In genomic region chr3:141845407-141846049, GRCh38 we compare ENCODE assay signal across 10 cellular contexts. TPM values are rescaled to one million over a fixed set of nuclear protein-coding genes. Genes with fewer than 3 reads are reported as not detected.
DNase-seq lines count a peak whose midpoint lies in the region; ATAC-seq lines count a peak whose summit lies in the region.
"Had no signal": no experiment of that assay in that cellular context is flagged by ENCODE, and none has a peak within 500 bp of the region (broad histone marks: within the 10 kb centered on the region; RNA-seq: fewer than 3 reads in every experiment).

No MANE protein-coding gene starts in this region.

- H3K9me3 ChIP-seq in CD4-positive, CD25-positive, alpha-beta regulatory T cell (ENCODE audit: control insufficient read depth in 2 of 2, low read length in 2 of 2) = no peaks in the 10 kb centered on the region
- no peaks in the 10 kb centered on the region for H3K9me3 ChIP-seq in effector memory CD4-positive, alpha-beta T cell (ENCODE audit: control insufficient read depth, low read length)

- intact Hi-C loops in left colon (cut with DNase I, micrococcal nuclease) (no loop called here), posterior vena cava (cut with DNase I) (no loop called here)

- no peaks in the 10 kb centered on the region for H3K9me3 Mint-ChIP-seq in CD4-positive, CD25-positive, alpha-beta regulatory T cell

- H3K27ac Mint-ChIP-seq in CD4-positive, CD25-positive, alpha-beta regulatory T cell = no peak overlapping the region
- H3K27ac Mint-ChIP-seq: B cell had no signal

- no peak overlapping the region for H3K27ac ChIP-seq in CD4-positive, CD25-positive, alpha-beta regulatory T cell (ENCODE audit: insufficient read depth, low read length, poor library complexity, severe bottlenecking)
- no peak overlapping the region for H3K27ac ChIP-seq in effector memory CD4-positive, alpha-beta T cell (ENCODE audit: insufficient read depth, low read length, poor library complexity, severe bottlenecking)

- DNase-seq in CD4-positive, CD25-positive, alpha-beta regulatory T cell = peak in 2 of 3 donors; percentile 11 to 48
- DNase-seq in NAMALWA (ENCODE audit: low spot score) = peak; percentile 45
- DNase-seq in activated T-cell treated with anti-CD3 and anti-CD28 coated beads for 48 hours (ENCODE audit: low read depth) = peak; percentile 8
- DNase-seq in left colon = peak in 1 of 2 donors; percentile 45
- DNase-seq in posterior vena cava (ENCODE audit: low spot score) = no peak
- no peak for DNase-seq in NCI-H1930 (lab: John Stamatoyannopoulos, UW)
- no peak for DNase-seq in effector memory CD4-positive, alpha-beta T cell
- DNase-seq in AG08395 (ENCODE audit: low spot score) = no peak
- DNase-seq: NCI-H1105 had no signal

- no peaks in the 10 kb centered on the region for H3K27me3 Mint-ChIP-seq in CD4-positive, CD25-positive, alpha-beta regulatory T cell

- no peaks in the 10 kb centered on the region for H3K36me3 ChIP-seq in CD4-positive, CD25-positive, alpha-beta regulatory T cell (ENCODE audit: control insufficient read depth, insufficient read depth, low read length)
- no peaks in the 10 kb centered on the region for H3K36me3 ChIP-seq in effector memory CD4-positive, alpha-beta T cell (ENCODE audit: control insufficient read depth, insufficient read depth, low read length)

- no peaks in the 10 kb centered on the region for H3K36me3 Mint-ChIP-seq in CD4-positive, CD25-positive, alpha-beta regulatory T cell

- H3K4me1 Mint-ChIP-seq in CD4-positive, CD25-positive, alpha-beta regulatory T cell = peaks cover 0 to 6% (median 4%) of the 10 kb centered on the region in 4 donors
- H3K4me1 Mint-ChIP-seq: B cell had no signal

- ATAC-seq in CD4-positive, CD25-positive, alpha-beta regulatory T cell (ENCODE audit: low read depth in 2 of 2) = no peak
- ATAC-seq in left colon = peak; percentile 81

- no peaks in the 10 kb centered on the region for H3K4me1 ChIP-seq in CD4-positive, CD25-positive, alpha-beta regulatory T cell (ENCODE audit: control insufficient read depth, insufficient read depth, low read length, poor library complexity, severe bottlenecking)
- no peaks in the 10 kb centered on the region for H3K4me1 ChIP-seq in effector memory CD4-positive, alpha-beta T cell (ENCODE audit: control insufficient read depth, insufficient read depth, low read length, poor library complexity, severe bottlenecking)

- peaks cover 2% of the 10 kb centered on the region for H3K27me3 ChIP-seq in CD4-positive, CD25-positive, alpha-beta regulatory T cell (ENCODE audit: control insufficient read depth, insufficient read depth, low read length)
- H3K27me3 ChIP-seq in effector memory CD4-positive, alpha-beta T cell (replicated peaks; ENCODE audit: control insufficient read depth, insufficient read depth, low read length, poor library complexity, severe bottlenecking) = no peaks in the 10 kb centered on the region

- H3K4me3 ChIP-seq in CD4-positive, CD25-positive, alpha-beta regulatory T cell (ENCODE audit: low read depth, low read length) = no peak overlapping the region
- H3K4me3 ChIP-seq in effector memory CD4-positive, alpha-beta T cell (ENCODE audit: insufficient read depth, low read depth, low read length, poor library complexity, severe bottlenecking) = no peak overlapping the region

- no peak overlapping the region for H3K4me3 Mint-ChIP-seq in CD4-positive, CD25-positive, alpha-beta regulatory T cell
- H3K4me3 Mint-ChIP-seq: B cell had no signal

RNA-seq across cellular contexts. Expression of gene ATP1B3, which starts 30.9 kb away (rescaled TPM):
- total RNA-seq in CD4-positive, CD25-positive, alpha-beta regulatory T cell = 53.6 TPM
- polyA plus RNA-seq in CD4-positive, CD25-positive, alpha-beta regulatory T cell = 100 to 1,000 TPM; 115 to 158 (median 138) TPM
- 100 to 1,000 TPM; 397 to 503 TPM for total RNA-seq in left colon
- total RNA-seq in posterior vena cava = 100 to 1,000 TPM; 119 to 127 TPM

Comparison
In these comparisons a context has a peak if more than half of its experiments do, and no peak if none do; other contexts are left out.
1. DNase-seq: peak in CD4-positive, CD25-positive, alpha-beta regulatory T cell (2 of 3), NAMALWA (single experiment) and activated T-cell treated with anti-CD3 and anti-CD28 coated beads for 48 hours (single experiment); none in posterior vena cava (single experiment), NCI-H1930 (0 of 2), effector memory CD4-positive, alpha-beta T cell (0 of 3) and AG08395 (single experiment).